In the genomic region with DNA sequence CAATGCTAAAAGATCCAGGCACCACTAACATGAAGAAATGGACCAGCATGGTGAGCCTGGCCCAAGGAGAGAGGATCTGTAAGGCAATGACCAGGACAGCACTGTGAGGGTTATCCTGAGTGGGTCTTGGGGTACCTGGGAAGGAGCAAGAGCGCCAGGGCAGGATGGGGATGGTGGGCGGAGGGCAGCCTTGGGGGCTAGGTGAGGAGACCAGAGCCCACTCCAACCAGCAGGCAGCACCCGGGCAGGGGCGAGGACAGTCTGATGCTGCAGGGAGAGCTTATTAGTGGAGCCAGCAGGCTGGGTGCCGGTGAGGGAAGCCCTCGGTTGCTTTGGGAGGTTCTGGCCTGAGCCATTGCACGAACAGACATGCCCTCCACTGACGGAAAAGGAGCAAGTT, we compare ENCODE assay signal across 24 cellular contexts. TPM values are rescaled to one million over a fixed set of nuclear protein-coding genes. Genes with fewer than 3 reads are reported as not detected.
DNase-seq lines count a peak whose midpoint lies in the region; ATAC-seq and TF ChIP-seq lines count a peak whose summit lies in the region.
"Had no signal": no experiment of that assay in that cellular context is flagged by ENCODE, and none has a peak within 500 bp of the region (broad histone marks: within the 10 kb centered on the region; RNA-seq: fewer than 3 reads in every experiment).

No MANE protein-coding gene starts in this region.

- no peak for DNase-seq in activated CD8-positive, alpha-beta memory T cell treated with anti-CD3 and anti-CD28 coated beads, Interleukin-2, amount 10 ng/mL, durations not matched to agents 7 days and 5 days
- no peak for DNase-seq in activated CD8-positive, alpha-beta memory T cell treated with anti-CD3 and anti-CD28 coated beads, Interleukin-2, amount 50 U/mL, for 48 hours
- no peak for DNase-seq in activated naive CD8-positive, alpha-beta T cell treated with anti-CD3 and anti-CD28 coated beads, Interleukin-2, amount 50 U/mL, for 24 hours
- DNase-seq in esophagus squamous epithelium (lab: John Stamatoyannopoulos, UW) = no peak
- DNase-seq in thyroid gland = no peak
- no peak for DNase-seq in NAMALWA (ENCODE audit: low spot score)
- DNase-seq in kidney tubule cell (ENCODE audit: low spot score) = no peak
- no peak for DNase-seq in 8988T
- DNase-seq: activated effector memory CD4-positive, alpha-beta T cell treated with Interleukin-2 at 50 U/mL for 16 hours; DMS53; foreskin melanocyte; Kasumi-1; mesenchymal stem cell; natural killer cell; NCI-H1092 treated with DMSO at 0.1 percent for 48 hours; NCI-H510A; Right ventricle myocardium superior; stimulated activated CD4-positive, alpha-beta T cell treated with anti-CD3 and anti-CD28 coated beads, Interleukin-2, amount 100 ng/mL, for 24 hours had no signal

- WGBS in esophagus squamous epithelium, 2 donors = 71 to 82% methylated on average over 4 to 6 of the region's 8 CpGs
- WGBS in thyroid gland, 2 donors = 88 to 90% methylated on average over 8 of the region's 8 CpGs

- H3K27ac Mint-ChIP-seq in activated CD8-positive, alpha-beta memory T cell treated with anti-CD3 and anti-CD28 coated beads, Interleukin-2, amount 10 ng/mL, durations not matched to agents 7 days and 5 days = peak overlapping the region; percentile 48
- peak overlapping the region; percentile 30 for H3K27ac Mint-ChIP-seq in activated naive CD8-positive, alpha-beta T cell treated with anti-CD3 and anti-CD28 coated beads, Interleukin-2, amount 50 U/mL, for 24 hours
- H3K27ac Mint-ChIP-seq: CD4-positive, alpha-beta T cell; stimulated activated naive CD8-positive, alpha-beta T cell treated with anti-CD3 and anti-CD28 coated beads, Interleukin-15, Interleukin-2, amounts not matched to agents 100 ng/mL and 50 ng/mL, for 24 hours had no signal

- H3K27me3 ChIP-seq in esophagus squamous epithelium = no peaks in the 10 kb centered on the region
- H3K27me3 ChIP-seq in thyroid gland = no peaks in the 10 kb centered on the region
- H3K27me3 ChIP-seq: uterus had no signal

- peaks cover 5 to 83% (median 8%) of the 10 kb centered on the region in 3 donors for H3K36me3 ChIP-seq in esophagus squamous epithelium
- H3K36me3 ChIP-seq in thyroid gland = peaks cover 5 to 8% of the 10 kb centered on the region in 2 donors
- H3K36me3 ChIP-seq: prostate gland, uterus had no signal

- H3K4me1 ChIP-seq in esophagus squamous epithelium (peaks cover 35 to 73% (median 47%) of the 10 kb centered on the region in 3 donors), thyroid gland (peaks cover 46 to 70% of the 10 kb centered on the region in 2 donors)
- H3K4me1 ChIP-seq: HAP-1, uterus had no signal

- ATAC-seq in activated CD8-positive, alpha-beta memory T cell treated with anti-CD3 and anti-CD28 coated beads, Interleukin-2, amount 10 ng/mL, durations not matched to agents 7 days and 5 days = no peak
- ATAC-seq in activated naive CD8-positive, alpha-beta T cell treated with anti-CD3 and anti-CD28 coated beads, Interleukin-2, amount 50 U/mL, for 24 hours = no peak
- ATAC-seq: GM12878, natural killer cell had no signal

- peaks cover 56% of the 10 kb centered on the region for H3K36me3 Mint-ChIP-seq in activated CD8-positive, alpha-beta memory T cell treated with anti-CD3 and anti-CD28 coated beads, Interleukin-2, amount 10 ng/mL, durations not matched to agents 7 days and 5 days
- peaks cover 43% of the 10 kb centered on the region for H3K36me3 Mint-ChIP-seq in activated naive CD8-positive, alpha-beta T cell treated with anti-CD3 and anti-CD28 coated beads, Interleukin-2, amount 50 U/mL, for 24 hours (ENCODE audit: low read depth)
- H3K36me3 Mint-ChIP-seq: natural killer cell had no signal

- TF ChIP-seq CTCF in esophagus squamous epithelium (IDR thresholded peaks at IDR 0.05) (no peak), thyroid gland (IDR thresholded peaks at IDR 0.05) (no peak)

- CTCF ChIA-PET in activated CD8-positive, alpha-beta memory T cell treated with anti-CD3 and anti-CD28 coated beads, Interleukin-2, amount 10 ng/mL, durations not matched to agents 7 days and 5 days (lab: Charles Lee) = interaction anchor here (1.3 to 1.7 kb wide), 2 partner anchors 18 to 28 kb away, joined by 3 to 4 read pairs; no protein-coding TSS in a partner anchor

- H3K27me3 Mint-ChIP-seq in activated CD8-positive, alpha-beta memory T cell treated with anti-CD3 and anti-CD28 coated beads, Interleukin-2, amount 10 ng/mL, durations not matched to agents 7 days and 5 days = no peaks in the 10 kb centered on the region
- no peaks in the 10 kb centered on the region for H3K27me3 Mint-ChIP-seq in activated naive CD8-positive, alpha-beta T cell treated with anti-CD3 and anti-CD28 coated beads, Interleukin-2, amount 50 U/mL, for 24 hours
- H3K27me3 Mint-ChIP-seq: CD4-positive, alpha-beta T cell; stimulated activated naive CD8-positive, alpha-beta T cell treated with anti-CD3 and anti-CD28 coated beads, Interleukin-15, Interleukin-2, amounts not matched to agents 100 ng/mL and 50 ng/mL, for 24 hours had no signal

- no peaks in the 10 kb centered on the region for H3K9me3 Mint-ChIP-seq in activated CD8-positive, alpha-beta memory T cell treated with anti-CD3 and anti-CD28 coated beads, Interleukin-2, amount 10 ng/mL, durations not matched to agents 7 days and 5 days (ENCODE audit: low read depth)
- H3K9me3 Mint-ChIP-seq in activated naive CD8-positive, alpha-beta T cell treated with anti-CD3 and anti-CD28 coated beads, Interleukin-2, amount 50 U/mL, for 24 hours = no peaks in the 10 kb centered on the region
- H3K9me3 Mint-ChIP-seq: CD4-positive, alpha-beta T cell; natural killer cell; stimulated activated naive CD8-positive, alpha-beta T cell treated with anti-CD3 and anti-CD28 coated beads, Interleukin-15, Interleukin-2, amounts not matched to agents 100 ng/mL and 50 ng/mL, for 24 hours had no signal

- H3K4me1 Mint-ChIP-seq in activated CD8-positive, alpha-beta memory T cell treated with anti-CD3 and anti-CD28 coated beads, Interleukin-2, amount 10 ng/mL, durations not matched to agents 7 days and 5 days = peaks cover 43% of the 10 kb centered on the region
- peaks cover 8% of the 10 kb centered on the region for H3K4me1 Mint-ChIP-seq in activated naive CD8-positive, alpha-beta T cell treated with anti-CD3 and anti-CD28 coated beads, Interleukin-2, amount 50 U/mL, for 24 hours
- H3K4me1 Mint-ChIP-seq: natural killer cell had no signal

- H3K27ac ChIP-seq in esophagus squamous epithelium = peak overlapping the region; percentile 60 to 88 (median 82)
- peak overlapping the region in 2 of 3 donors; percentile 92 to 94 for H3K27ac ChIP-seq in thyroid gland
- H3K27ac ChIP-seq: uterus had no signal

- H3K4me3 Mint-ChIP-seq in activated CD8-positive, alpha-beta memory T cell treated with anti-CD3 and anti-CD28 coated beads, Interleukin-2, amount 10 ng/mL, durations not matched to agents 7 days and 5 days = no peak overlapping the region
- no peak overlapping the region for H3K4me3 Mint-ChIP-seq in activated naive CD8-positive, alpha-beta T cell treated with anti-CD3 and anti-CD28 coated beads, Interleukin-2, amount 50 U/mL, for 24 hours
- H3K4me3 Mint-ChIP-seq: CD4-positive, alpha-beta T cell; natural killer cell; stimulated activated naive CD8-positive, alpha-beta T cell treated with anti-CD3 and anti-CD28 coated beads, Interleukin-15, Interleukin-2, amounts not matched to agents 100 ng/mL and 50 ng/mL, for 24 hours had no signal

- no peak for TF ChIP-seq POLR2A in esophagus squamous epithelium (IDR thresholded peaks at IDR 0.05)
- no peak for TF ChIP-seq POLR2A in thyroid gland (IDR thresholded peaks at IDR 0.05)

- intact Hi-C loops in esophagus squamous epithelium (cut with DNase I) = no loop called here
- intact Hi-C loops in thyroid gland (cut with DNase I) = no loop called here

- H3K4me3 ChIP-seq in esophagus squamous epithelium = no peak overlapping the region
- H3K4me3 ChIP-seq in thyroid gland (replicated peaks in 1 of 3) = no peak overlapping the region
- H3K4me3 ChIP-seq: GM12878, HAP-1, prostate gland, uterus had no signal

- H3K9me3 ChIP-seq in esophagus squamous epithelium = no peaks in the 10 kb centered on the region
- H3K9me3 ChIP-seq in thyroid gland = no peaks in the 10 kb centered on the region
- H3K9me3 ChIP-seq: HAP-1, prostate gland, uterus had no signal

RNA-seq across cellular contexts. Expression of a gene that starts 10.7 kb away (rescaled TPM):
- 100 to 1,000 TPM; 347 to 389 TPM for total RNA-seq in activated CD8-positive, alpha-beta memory T cell treated with anti-CD3 and anti-CD28 coated beads, Interleukin-2, amount 10 ng/mL, durations not matched to agents 7 days and 5 days
- 100 to 1,000 TPM; 108 to 140 (median 121) TPM for total RNA-seq in esophagus squamous epithelium
- total RNA-seq in thyroid gland = 100 to 1,000 TPM; 104 to 117 (median 108) TPM

RNA-seq across cellular contexts. Expression of a gene that starts 54.4 kb away (rescaled TPM):
- total RNA-seq in activated CD8-positive, alpha-beta memory T cell treated with anti-CD3 and anti-CD28 coated beads, Interleukin-2, amount 10 ng/mL, durations not matched to agents 7 days and 5 days = 100 to 1,000 TPM; 109 to 119 TPM
- total RNA-seq in esophagus squamous epithelium = 10 to 100 TPM; 22.7 to 35.7 (median 28.4) TPM
- total RNA-seq in thyroid gland = 10 to 100 TPM; 36.7 to 56.2 (median 50.1) TPM
